In the genomic region with DNA sequence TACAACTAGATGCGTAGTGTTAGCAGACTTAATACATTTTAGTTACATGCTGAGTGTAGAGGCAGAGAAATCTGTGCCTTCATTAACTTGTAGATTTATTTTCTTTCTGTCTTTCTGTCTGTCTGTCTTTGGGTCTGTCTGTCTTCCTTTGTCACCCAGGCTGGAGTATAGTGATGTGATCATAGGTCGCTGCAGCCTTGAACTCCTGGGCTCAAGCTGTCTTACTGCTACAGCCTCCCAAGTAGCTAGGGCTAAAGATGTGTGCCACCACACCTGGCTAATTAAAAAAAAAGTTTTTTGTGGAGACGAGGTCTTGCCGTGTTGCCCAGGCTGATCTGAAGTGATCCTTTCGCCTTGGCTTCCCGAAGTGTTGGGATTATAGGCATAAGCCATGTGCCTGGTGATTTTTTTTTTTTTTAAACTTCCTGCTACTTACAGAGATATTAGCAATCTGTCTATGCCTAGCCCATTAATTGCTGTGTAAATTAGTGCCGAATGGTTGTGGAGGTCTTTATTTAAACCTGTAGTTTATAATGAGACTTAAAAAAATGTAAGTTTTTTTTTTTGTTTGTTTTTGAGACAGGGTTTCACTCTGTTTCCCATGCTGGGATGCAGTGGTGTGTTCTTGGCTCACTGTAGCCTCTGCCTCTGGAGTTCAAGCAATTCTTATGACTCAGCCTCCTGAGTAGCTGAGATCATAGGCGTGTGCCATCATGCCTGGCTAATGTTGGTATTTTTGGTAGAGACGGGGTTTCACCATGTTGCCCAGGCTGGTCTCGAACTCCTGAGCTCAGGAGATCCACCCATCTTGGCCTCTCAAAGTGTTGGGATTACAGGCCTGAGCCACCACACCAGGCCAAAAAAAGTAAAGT, we compare ENCODE assay signal across 12 cellular contexts. TPM values are rescaled to one million over a fixed set of nuclear protein-coding genes. Genes with fewer than 3 reads are reported as not detected.
A peak's percentile ranks its signal among the peaks of the same experiment; 100 is the strongest.
DNase-seq lines count a peak whose midpoint lies in the region; FAIRE-seq and TF ChIP-seq lines count a peak whose summit lies in the region.
"Had no signal": no experiment of that assay in that cellular context is flagged by ENCODE, and none has a peak within 500 bp of the region (broad histone marks: within the 10 kb centered on the region; RNA-seq: fewer than 3 reads in every experiment).

No MANE protein-coding gene starts in this region.

- DNase-seq in AG09309 (ENCODE audit: low read depth), result peak; percentile 32
- DNase-seq in LoVo (ENCODE audit: low spot score), result peak; percentile 62
- peak; percentile 91 for DNase-seq in mammary epithelial cell
- peak; percentile 88 for DNase-seq in mesenchymal stem cell
- DNase-seq in KBM-7, result no peak
- no peak for DNase-seq in putamen (ENCODE audit: low spot score)
- no peak for DNase-seq in activated CD4-positive, alpha-beta T cell treated with anti-CD3 and anti-CD28 coated beads, Interleukin-2, amount 10 ng/mL, durations not matched to agents 24 days and 14 days
- no peak for DNase-seq in GM12892 (ENCODE audit: insufficient read length)
- DNase-seq: activated T-cell treated with anti-CD3 and anti-CD28 coated beads, Interleukin-2, amount 50 U/mL, for 24 hours; CD4-positive, CD25-positive, alpha-beta regulatory T cell; NCI-H1436 treated with DMSO at 0.1 percent for 48 hours had no signal

- 29% methylated on average over 10 of the region's 10 CpGs for WGBS in mammary epithelial cell (ENCODE audit: low coverage, missing lambda C conversion rate)
- 75% methylated on average over 7 of the region's 10 CpGs for WGBS in mesenchymal stem cell

- in situ Hi-C loops in mammary epithelial cell (cut with MboI; ENCODE audit: low sequenced_read_pairs in 2 of 2), result no loop called here
- in situ Hi-C loops in KBM-7 (cut with MboI; ENCODE audit: low pct_unique_long_range_greater_than_20kb, low sequenced_read_pairs), result no loop called here

- no peak overlapping the region for H3K14ac ChIP-seq in mesenchymal stem cell (ENCODE audit: low read length in 2 of 2)

- no peaks in the 10 kb centered on the region for H3K9me3 Mint-ChIP-seq in activated CD4-positive, alpha-beta T cell treated with anti-CD3 and anti-CD28 coated beads, Interleukin-2, amount 10 ng/mL, durations not matched to agents 24 days and 14 days
- H3K9me3 Mint-ChIP-seq: activated T-cell treated with anti-CD3 and anti-CD28 coated beads, Interleukin-2, amount 50 U/mL, for 24 hours; CD4-positive, CD25-positive, alpha-beta regulatory T cell; mesothelial cell of epicardium had no signal

- no peaks in the 10 kb centered on the region for H3K27me3 Mint-ChIP-seq in activated CD4-positive, alpha-beta T cell treated with anti-CD3 and anti-CD28 coated beads, Interleukin-2, amount 10 ng/mL, durations not matched to agents 24 days and 14 days
- H3K27me3 Mint-ChIP-seq: activated T-cell treated with anti-CD3 and anti-CD28 coated beads, Interleukin-2, amount 50 U/mL, for 24 hours; CD4-positive, CD25-positive, alpha-beta regulatory T cell had no signal

- H3K4me1 Mint-ChIP-seq in activated CD4-positive, alpha-beta T cell treated with anti-CD3 and anti-CD28 coated beads, Interleukin-2, amount 10 ng/mL, durations not matched to agents 24 days and 14 days, result peaks cover 3% of the 10 kb centered on the region
- H3K4me1 Mint-ChIP-seq: mesothelial cell of epicardium had no signal

- TF ChIP-seq CTCF in AG09309 (IDR thresholded peaks at IDR 0.05; ENCODE audit: control insufficient read depth, insufficient read depth, low read depth, low read length, missing control alignments), result no peak
- TF ChIP-seq CTCF in mammary epithelial cell (conservative IDR thresholded peaks at IDR 0.05 in 1 of 2, IDR thresholded peaks at IDR 0.05 in 1 of 2; ENCODE audit: extremely low read depth in 1 of 2, insufficient read depth in 1 of 2, low read depth in 1 of 2, low read length in 2 of 2), result no peak

- H4K20me1 ChIP-seq in mammary epithelial cell (ENCODE audit: insufficient read depth, low read length), result no peaks in the 10 kb centered on the region

- no peak overlapping the region for H2BK5ac ChIP-seq in mesenchymal stem cell (ENCODE audit: low read depth, low read length, poor library complexity, severe bottlenecking)

- H3K4me3 ChIP-seq in AG09309 (ENCODE audit: control insufficient read depth, low read depth, low read length) (no peak overlapping the region), mammary epithelial cell (replicated peaks in 1 of 3; ENCODE audit: insufficient read depth in 1 of 3, low read depth in 2 of 3, low read length in 3 of 3) (peak overlapping the region in 1 of 3 experiments; percentile 30), mesenchymal stem cell (ENCODE audit: insufficient read depth in 1 of 2, low read depth in 1 of 2, low read length in 2 of 2) (no peak overlapping the region)

- no peak overlapping the region for H3K4ac ChIP-seq in mesenchymal stem cell (ENCODE audit: low read depth in 1 of 2, low read length in 2 of 2)

- peaks cover 12% of the 10 kb centered on the region for H3K79me1 ChIP-seq in mesenchymal stem cell (replicated peaks; ENCODE audit: low read length, poor library complexity, severe bottlenecking)

- H3K9ac ChIP-seq in mammary epithelial cell (ENCODE audit: insufficient read depth, low read length), result peak overlapping the region; percentile 58
- H3K9ac ChIP-seq in mesenchymal stem cell (ENCODE audit: low read length), result peak overlapping the region; percentile 66

- H3K18ac ChIP-seq in mesenchymal stem cell (ENCODE audit: low read depth in 1 of 2, low read length in 2 of 2), result peak overlapping the region in 1 of 2 experiments; percentile 33

- dilution Hi-C loops in mammary epithelial cell (cut with HindIII; ENCODE audit: low sequenced_read_pairs), result no loop called here

- no peak overlapping the region for H3K23ac ChIP-seq in mesenchymal stem cell (ENCODE audit: low read length in 2 of 2)

- no peak overlapping the region for H2BK15ac ChIP-seq in mesenchymal stem cell (ENCODE audit: low read depth, poor library complexity, severe bottlenecking)

- no peak for FAIRE-seq in GM12892 (lab: Jason Lieb, UNC)

- H3K4me1 ChIP-seq in mammary epithelial cell (ENCODE audit: insufficient read depth, low read length) (peaks cover 12% of the 10 kb centered on the region), mesenchymal stem cell (ENCODE audit: control insufficient read depth, insufficient read depth, low read depth, low read length) (peaks cover 3% of the 10 kb centered on the region)

- no peak overlapping the region for H3K4me3 Mint-ChIP-seq in activated CD4-positive, alpha-beta T cell treated with anti-CD3 and anti-CD28 coated beads, Interleukin-2, amount 10 ng/mL, durations not matched to agents 24 days and 14 days
- H3K4me3 Mint-ChIP-seq: activated T-cell treated with anti-CD3 and anti-CD28 coated beads, Interleukin-2, amount 50 U/mL, for 24 hours; CD4-positive, CD25-positive, alpha-beta regulatory T cell; mesothelial cell of epicardium had no signal

- peak overlapping the region; percentile 88 for H3K27ac ChIP-seq in mammary epithelial cell (ENCODE audit: insufficient read depth, low read depth, low read length)
- H3K27ac ChIP-seq in mesenchymal stem cell (ENCODE audit: low read length, poor library complexity, severe bottlenecking), result peak overlapping the region; percentile 36

- H3K4me2 ChIP-seq in mammary epithelial cell (ENCODE audit: insufficient read depth, low read depth, low read length), result peak overlapping the region; percentile 82
- no peak overlapping the region for H3K4me2 ChIP-seq in mesenchymal stem cell (ENCODE audit: low read length, poor library complexity, severe bottlenecking)

- H2BK120ac ChIP-seq in mesenchymal stem cell (ENCODE audit: low read depth, low read length), result no peak overlapping the region

- peaks cover 83% of the 10 kb centered on the region for H3K79me2 ChIP-seq in mammary epithelial cell (ENCODE audit: insufficient read depth, low read length)

- H2AFZ ChIP-seq in mammary epithelial cell (ENCODE audit: low read depth, low read length) (peak overlapping the region; percentile 30), mesenchymal stem cell (ENCODE audit: low read depth, low read length) (no peak overlapping the region)

- no peak overlapping the region for H2AK5ac ChIP-seq in mesenchymal stem cell (ENCODE audit: low read length, severe bottlenecking)

- no peak overlapping the region for H2BK12ac ChIP-seq in mesenchymal stem cell (ENCODE audit: low read length in 2 of 2)

- no peak overlapping the region for H3K27ac Mint-ChIP-seq in activated CD4-positive, alpha-beta T cell treated with anti-CD3 and anti-CD28 coated beads, Interleukin-2, amount 10 ng/mL, durations not matched to agents 24 days and 14 days
- H3K27ac Mint-ChIP-seq: activated T-cell treated with anti-CD3 and anti-CD28 coated beads, Interleukin-2, amount 50 U/mL, for 24 hours; mesothelial cell of epicardium had no signal

- peaks cover 2% of the 10 kb centered on the region for H3K36me3 Mint-ChIP-seq in activated CD4-positive, alpha-beta T cell treated with anti-CD3 and anti-CD28 coated beads, Interleukin-2, amount 10 ng/mL, durations not matched to agents 24 days and 14 days (ENCODE audit: low read depth)
- H3K36me3 Mint-ChIP-seq: mesothelial cell of epicardium had no signal

- H4K8ac ChIP-seq in mesenchymal stem cell (ENCODE audit: low read length), result peak overlapping the region; percentile 60

- CTCF ChIA-PET in mammary epithelial cell (lab: Charles Lee; ENCODE audit: low non-redundant PET), result no interaction called here

- no peak for TF ChIP-seq POLR2A in GM12892 (IDR thresholded peaks at IDR 0.05; ENCODE audit: low read depth, low read length)

- H3K9me3 ChIP-seq in mammary epithelial cell (replicated peaks; ENCODE audit: insufficient read depth, low read length), result no peaks in the 10 kb centered on the region
- H3K9me3 ChIP-seq in mesenchymal stem cell (ENCODE audit: control insufficient read depth, low read length), result no peaks in the 10 kb centered on the region

- H3K27me3 ChIP-seq in mammary epithelial cell (ENCODE audit: insufficient read depth, low read length), result no peaks in the 10 kb centered on the region
- no peaks in the 10 kb centered on the region for H3K27me3 ChIP-seq in mesenchymal stem cell (ENCODE audit: control insufficient read depth in 1 of 2, insufficient read depth in 1 of 2, low read length in 2 of 2)

- BruUV-seq in mammary epithelial cell (replicated peaks; lab: Mats Ljungman, UMichigan), result TSS peak; percentile 65

- intact Hi-C loops in mammary epithelial cell (cut with micrococcal nuclease), result loop anchor here (2.0 kb wide), 1 partner anchor 21 kb away; no protein-coding TSS in a partner anchor
- intact Hi-C loops in activated CD4-positive, alpha-beta T cell treated with anti-CD3 and anti-CD28 coated beads, Interleukin-2, amount 10 ng/mL, durations not matched to agents 24 days and 14 days (cut with micrococcal nuclease), result no loop called here

- H4K91ac ChIP-seq in mesenchymal stem cell (ENCODE audit: low read length), result peak overlapping the region; percentile 27

- no peaks in the 10 kb centered on the region for H3K36me3 ChIP-seq in mammary epithelial cell (ENCODE audit: insufficient read depth, low read length)
- no peaks in the 10 kb centered on the region for H3K36me3 ChIP-seq in mesenchymal stem cell (ENCODE audit: control insufficient read depth in 1 of 2, insufficient read depth in 2 of 2, low read depth in 1 of 2, low read length in 2 of 2)

RNA-seq across cellular contexts. Expression of a gene that starts 22.8 kb away (rescaled TPM):
- total RNA-seq in mammary epithelial cell, result 10 to 100 TPM; 41.0 to 88.7 TPM
- 16.7 TPM for polyA plus RNA-seq in mammary epithelial cell
- polyA minus RNA-seq in mammary epithelial cell, result 72.5 TPM
- polyA plus RNA-seq in mesenchymal stem cell (2013, experiment 1 of 2), result 19.8 TPM
- polyA plus RNA-seq in mesenchymal stem cell (2013, experiment 2 of 2), result 17.9 TPM
- 30.8 and 31.6 TPM in 2 replicates for total RNA-seq in activated CD4-positive, alpha-beta T cell treated with anti-CD3 and anti-CD28 coated beads, Interleukin-2, amount 10 ng/mL, durations not matched to agents 24 days and 14 days
- 1.9 TPM for polyA plus RNA-seq in GM12892 (2012; ENCODE audit: missing spikeins)

Comparison
In these comparisons a context has a peak if more than half of its experiments do, and no peak if none do; other contexts are left out.
1. DNase-seq: peak in AG09309 (single experiment), LoVo (single experiment), mammary epithelial cell (single experiment) and mesenchymal stem cell (single experiment); none in KBM-7 (single experiment), putamen (single experiment), activated CD4-positive, alpha-beta T cell treated with anti-CD3 and anti-CD28 coated beads, Interleukin-2, amount 10 ng/mL, durations not matched to agents 24 days and 14 days (single experiment) and GM12892 (single experiment).